Comparison of ENCODE assay signal across 8 cellular contexts in the genomic region with DNA sequence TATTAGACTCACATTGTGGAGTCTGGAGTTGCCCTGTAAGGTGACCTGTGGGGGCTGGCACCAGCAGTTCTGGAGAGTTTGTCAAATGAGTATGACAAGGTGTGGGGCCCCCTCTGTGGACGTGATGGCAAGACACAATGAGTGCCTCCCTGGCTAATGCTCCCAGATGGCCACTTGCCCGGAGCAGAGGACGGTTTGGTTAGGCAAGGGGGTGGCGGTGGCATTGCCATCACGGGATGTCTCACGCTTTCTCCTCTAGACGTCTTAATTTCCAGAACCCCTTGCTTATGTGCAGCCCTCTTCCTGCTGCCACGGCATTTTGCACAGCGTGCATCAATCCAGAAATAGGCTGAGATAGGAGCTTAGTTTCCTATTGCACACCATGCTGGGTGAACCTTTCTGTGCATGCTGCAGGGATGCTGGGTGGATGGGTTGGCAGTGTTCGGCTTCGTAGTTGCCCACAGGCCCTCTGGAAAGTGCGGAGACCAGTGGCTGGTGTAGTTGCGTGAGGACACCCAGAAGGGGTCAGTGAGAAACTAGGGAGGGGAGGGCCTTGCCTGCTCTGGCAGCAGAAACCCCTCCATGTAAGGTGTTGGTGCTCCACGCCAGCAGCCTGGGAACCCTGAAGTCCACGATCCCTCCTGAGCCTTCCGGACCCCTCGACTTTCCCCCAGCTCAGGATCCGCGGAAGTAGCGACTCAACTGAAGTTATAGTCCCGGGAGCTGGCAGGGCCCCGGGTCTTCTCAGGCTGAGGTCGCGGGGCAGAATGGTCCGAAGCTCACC. TPM values are rescaled to one million over a fixed set of nuclear protein-coding genes. Genes with fewer than 3 reads are reported as not detected.
DNase-seq lines count a peak whose midpoint lies in the region; FAIRE-seq and TF ChIP-seq lines count a peak whose summit lies in the region.

No MANE protein-coding gene starts in this region.

- peak; percentile 14 for DNase-seq in activated gamma-delta T cell treated with Interleukin-2 at 50 U/mL for 16 hours
- no peak for DNase-seq in activated gamma-delta T cell (lab: John Stamatoyannopoulos, UW)
- peak; percentile 26 for DNase-seq in LoVo (ENCODE audit: low spot score)
- peak; percentile 25 for DNase-seq in activated effector memory CD4-positive, alpha-beta T cell treated with Interleukin-2 at 50 U/mL for 16 hours
- DNase-seq in germinal center (ENCODE audit: low spot score) = peak; percentile 27
- peak in 4 of 5 donors; percentile 29 to 49 (median 46) for DNase-seq in ovary
- no peak for DNase-seq in NCI-H1048 (lab: John Stamatoyannopoulos, UW)
- no peak for DNase-seq in GM12891 (ENCODE audit: insufficient read length, low spot score)

- H3K4me1 ChIP-seq in ovary (ENCODE audit: insufficient read depth) = peaks cover 7% of the 10 kb centered on the region

- 8 to 12% (median 9%) methylated on average over 23 to 25 of the region's 25 CpGs for WGBS in ovary, 3 donors

- H3K4me3 ChIP-seq in ovary = peak overlapping the region; percentile 67

- no peak for TF ChIP-seq CTCF in ovary (IDR thresholded peaks at IDR 0.05)

- H3K9me3 ChIP-seq in ovary = no peaks in the 10 kb centered on the region

- TF ChIP-seq EP300 in ovary (IDR thresholded peaks at IDR 0.05) = no peak

- TF ChIP-seq POLR2A in ovary (IDR thresholded peaks at IDR 0.05) (no peak), GM12891 (IDR thresholded peaks at IDR 0.05; ENCODE audit: low read depth, low read length) (no peak)

- H3K27ac ChIP-seq in ovary = peak overlapping the region; percentile 23 to 90

- intact Hi-C loops in ovary (cut with DNase I) = no loop called here

- H3K36me3 ChIP-seq in ovary = no peaks in the 10 kb centered on the region

- no peaks in the 10 kb centered on the region for H3K27me3 ChIP-seq in ovary

- no peak for FAIRE-seq in GM12891 (lab: Jason Lieb, UNC)

TF ChIP-seq in GM12891, 5 proteins besides CTCF, POLR2A, EP300 and RAD21:
- TF ChIP-seq SPI1 (IDR thresholded peaks at IDR 0.05; ENCODE audit: low read depth, low read length) = no peak
- TF ChIP-seq TAF1 (IDR thresholded peaks at IDR 0.05; ENCODE audit: low read depth, low read length) = no peak
- TF ChIP-seq PAX5 (IDR thresholded peaks at IDR 0.05; ENCODE audit: insufficient read depth, low read length, severe bottlenecking) = no peak
- TF ChIP-seq POLR2AphosphoS5 (IDR thresholded peaks at IDR 0.05; ENCODE audit: low read depth, low read length) = no peak
- no peak for TF ChIP-seq POU2F2 (IDR thresholded peaks at IDR 0.05; ENCODE audit: low read depth, low read length)

RNA-seq across cellular contexts. Expression of a gene that starts 18.1 kb away (rescaled TPM):
- total RNA-seq in ovary = 100 to 1,000 TPM in 4 of 7 donors, 10 to 100 TPM in 3; 43.7 to 138 (median 107) TPM
- 10 to 100 TPM in 1 of 2 donors, 1 to 10 TPM in 1; 1.2 to 76.1 TPM for polyA plus RNA-seq in ovary
- polyA plus RNA-seq in GM12891 (2012; ENCODE audit: low read depth, missing spikeins) = 0.06 TPM

RNA-seq across cellular contexts. Expression of a gene that starts 44.2 kb away (rescaled TPM):
- under 1 TPM in 1 of 7 donors, not detected in 6; 0.79 TPM for total RNA-seq in ovary
- polyA plus RNA-seq in ovary = not detected
- 0.21 TPM for polyA plus RNA-seq in GM12891 (2012; ENCODE audit: low read depth, missing spikeins)

RNA-seq across cellular contexts. Expression of a gene that starts 49.6 kb away (rescaled TPM):
- total RNA-seq in ovary = not detected
- polyA plus RNA-seq in ovary = not detected
- not detected for polyA plus RNA-seq in GM12891 (2012; ENCODE audit: low read depth, missing spikeins)

Comparison
In these comparisons a context has a peak if more than half of its experiments do, and no peak if none do; other contexts are left out.
1. DNase-seq: peak in activated gamma-delta T cell treated with Interleukin-2 at 50 U/mL for 16 hours (single experiment), LoVo (single experiment), activated effector memory CD4-positive, alpha-beta T cell treated with Interleukin-2 at 50 U/mL for 16 hours (single experiment), germinal center (single experiment) and ovary (4 of 5); none in activated gamma-delta T cell (single experiment), NCI-H1048 (single experiment) and GM12891 (single experiment).